In genomic region chr5:90264930-90265857, GRCh38 we compare ENCODE assay signal across 8 cellular contexts.
A peak's percentile ranks its signal among the peaks of the same experiment; 100 is the strongest.
DNase-seq lines count a peak whose midpoint lies in the region; ATAC-seq, FAIRE-seq and TF ChIP-seq lines count a peak whose summit lies in the region.

No MANE protein-coding gene starts in this region.

- peak; percentile 97 for TF ChIP-seq CTCF in D721Med (IDR thresholded peaks at IDR 0.05; ENCODE audit: insufficient read depth, missing control alignments)
- peak; percentile 76 to 96 (median 80) for TF ChIP-seq CTCF in adrenal gland (IDR thresholded peaks at IDR 0.05)
- peak; percentile 96 for TF ChIP-seq CTCF in left ventricle myocardium inferior (IDR thresholded peaks at IDR 0.05; ENCODE audit: borderline replicate concordance)

- no peaks in the 10 kb centered on the region for H3K36me3 ChIP-seq in adrenal gland (replicated peaks in 1 of 2)
- H3K36me3 ChIP-seq in left ventricle myocardium inferior = no peaks in the 10 kb centered on the region

- no peak overlapping the region for H3K27ac ChIP-seq in adrenal gland
- H3K27ac ChIP-seq in left ventricle myocardium inferior (replicated peaks) = no peak overlapping the region

- intact Hi-C loops in adrenal gland (cut with DNase I) = no loop called here
- intact Hi-C loops in left ventricle myocardium inferior (cut with micrococcal nuclease) = loop anchor here (5.0 kb wide), 1 partner anchor 1538 kb away; no protein-coding TSS in a partner anchor

- FAIRE-seq in D721Med (lab: Jason Lieb, UNC) = peak; percentile 69

- 17 to 20% (median 18%) methylated on average over 9 of the region's 9 CpGs for WGBS in adrenal gland, 4 donors

- TF ChIP-seq POLR2A in adrenal gland (IDR thresholded peaks at IDR 0.05) = no peak

- no peak overlapping the region for H3K4me3 ChIP-seq in adrenal gland
- no peak overlapping the region for H3K4me3 ChIP-seq in left ventricle myocardium inferior

- H3K4me1 ChIP-seq in adrenal gland (replicated peaks in 1 of 2) (no peaks in the 10 kb centered on the region), left ventricle myocardium inferior (peaks cover 6% of the 10 kb centered on the region)

- ATAC-seq in GM21515 (IDR thresholded peaks at IDR 0.05; ENCODE audit: unreplicated experiment) (peak; percentile 67), HG02623 (IDR thresholded peaks at IDR 0.05; ENCODE audit: unreplicated experiment) (no peak)

- DNase-seq in D721Med (ENCODE audit: insufficient read length, low spot score) (no peak), LoVo (ENCODE audit: low spot score) (peak; percentile 79), SHP77 (lab: John Stamatoyannopoulos, UW) (peak; percentile 31 to 58), adrenal gland (peak; percentile 59 to 83 (median 69)), left ventricle myocardium inferior (peak; percentile 31), renal cortical epithelial cell (ENCODE audit: low read depth) (peak; percentile 37)

- H3K9me3 ChIP-seq in adrenal gland (replicated peaks in 1 of 3) (no peaks in the 10 kb centered on the region), left ventricle myocardium inferior (replicated peaks) (no peaks in the 10 kb centered on the region)

- H3K27me3 ChIP-seq in adrenal gland (no peaks in the 10 kb centered on the region), left ventricle myocardium inferior (ENCODE audit: low read depth) (no peaks in the 10 kb centered on the region)
